ENCODE assay signal across 8 cellular contexts in genomic region chr1:22689505-22689904, GRCh38. TPM values are rescaled to one million over a fixed set of nuclear protein-coding genes. Genes with fewer than 3 reads are reported as not detected.
DNase-seq lines count a peak whose midpoint lies in the region; TF ChIP-seq lines count a peak whose summit lies in the region.

No MANE protein-coding gene starts in this region.

- peak overlapping the region; percentile 69 for H3K4me2 ChIP-seq in skeletal muscle satellite cell (ENCODE audit: low read length)

- H3K4me1 Mint-ChIP-seq in activated T-cell treated with anti-CD3 and anti-CD28 coated beads, Interleukin-2, amount 50 U/mL, for 24 hours (ENCODE audit: low read depth) = no peaks in the 10 kb centered on the region

- peaks cover 26% of the 10 kb centered on the region for H3K27me3 Mint-ChIP-seq in activated T-cell treated with anti-CD3 and anti-CD28 coated beads, Interleukin-2, amount 50 U/mL, for 24 hours

- H3K4me3 Mint-ChIP-seq in activated T-cell treated with anti-CD3 and anti-CD28 coated beads, Interleukin-2, amount 50 U/mL, for 24 hours = no peak overlapping the region

- peaks cover 8% of the 10 kb centered on the region for H3K4me1 ChIP-seq in skeletal muscle satellite cell (ENCODE audit: control insufficient read depth, insufficient read depth, low read length)

- H3K36me3 ChIP-seq in skeletal muscle satellite cell (ENCODE audit: insufficient read depth, low read length) = no peaks in the 10 kb centered on the region

- no peak overlapping the region for H3K27ac Mint-ChIP-seq in activated T-cell treated with anti-CD3 and anti-CD28 coated beads, Interleukin-2, amount 50 U/mL, for 24 hours

- peak overlapping the region; percentile 42 for H3K9ac ChIP-seq in skeletal muscle satellite cell (ENCODE audit: low read depth, low read length)

- H3K4me3 ChIP-seq in epithelial cell of proximal tubule (ENCODE audit: low read depth, low read length) (no peak overlapping the region), skeletal muscle satellite cell (ENCODE audit: low read length) (peak overlapping the region; percentile 49)

- peaks cover 21% of the 10 kb centered on the region for H3K27me3 ChIP-seq in skeletal muscle satellite cell (ENCODE audit: control insufficient read depth, insufficient read depth, low read length)

- DNase-seq in NCI-H1417 (lab: John Stamatoyannopoulos, UW) (peak in 2 of 3 experiments; percentile 60 to 82), NCI-H1417 treated with DMSO at 0.1 percent for 48 hours (lab: John Stamatoyannopoulos, UW) (no peak), NCI-H69 (lab: John Stamatoyannopoulos, UW) (peak; percentile 86), epithelial cell of proximal tubule (ENCODE audit: low read depth) (peak; percentile 83), cerebellar nuclear complex (lab: John Stamatoyannopoulos, UW) (no peak), NCI-H1048 (lab: John Stamatoyannopoulos, UW) (no peak)
- no peak for DNase-seq in activated T-cell treated with anti-CD3 and anti-CD28 coated beads, Interleukin-2, amount 50 U/mL, for 24 hours

- H3K36me3 Mint-ChIP-seq in activated T-cell treated with anti-CD3 and anti-CD28 coated beads, Interleukin-2, amount 50 U/mL, for 24 hours (ENCODE audit: low read depth) = no peaks in the 10 kb centered on the region

- TF ChIP-seq CTCF in epithelial cell of proximal tubule (conservative IDR thresholded peaks at IDR 0.05; ENCODE audit: low read depth, low read length) = no peak

- H3K9me3 ChIP-seq in skeletal muscle satellite cell (replicated peaks; ENCODE audit: low read length) = no peaks in the 10 kb centered on the region

- H3K9me3 Mint-ChIP-seq in activated T-cell treated with anti-CD3 and anti-CD28 coated beads, Interleukin-2, amount 50 U/mL, for 24 hours = no peaks in the 10 kb centered on the region

RNA-seq across cellular contexts. Expression of gene EPHB2, which starts 21.1 kb away (rescaled TPM):
- 47.8 and 93.6 TPM in 2 replicates for total RNA-seq in epithelial cell of proximal tubule
- total RNA-seq in skeletal muscle satellite cell (2012; rRNA removed) = 2.6 and 3.8 TPM in 2 replicates

RNA-seq across cellular contexts. Expression of gene C1QB, which starts 36.5 kb away (rescaled TPM):
- not detected in 2 replicates for total RNA-seq in epithelial cell of proximal tubule
- total RNA-seq in skeletal muscle satellite cell (2012; rRNA removed) = not detected in 2 replicates

RNA-seq across cellular contexts. Expression of gene C1QC, which starts 46.1 kb away (rescaled TPM):
- total RNA-seq in epithelial cell of proximal tubule = not detected in 2 replicates
- total RNA-seq in skeletal muscle satellite cell (2012; rRNA removed) = not detected in 2 replicates

RNA-seq across cellular contexts. Expression of gene C1QA, which starts 53.1 kb away (rescaled TPM):
- total RNA-seq in epithelial cell of proximal tubule = not detected in 2 replicates
- not detected in 2 replicates for total RNA-seq in skeletal muscle satellite cell (2012; rRNA removed)

Comparison
In these comparisons a context has a peak if more than half of its experiments do, and no peak if none do; other contexts are left out.
1. DNase-seq: peak in NCI-H1417 (2 of 3), NCI-H69 (single experiment) and epithelial cell of proximal tubule (single experiment); none in NCI-H1417 treated with DMSO at 0.1 percent for 48 hours (single experiment), cerebellar nuclear complex (0 of 2), NCI-H1048 (single experiment) and activated T-cell treated with anti-CD3 and anti-CD28 coated beads, Interleukin-2, amount 50 U/mL, for 24 hours (single experiment).